In genomic region chrX:77668391-77669237, GRCh38 we compare ENCODE assay signal across 10 cellular contexts.
DNase-seq lines count a peak whose midpoint lies in the region; FAIRE-seq and TF ChIP-seq lines count a peak whose summit lies in the region.
"Had no signal": no experiment of that assay in that cellular context is flagged by ENCODE, and none has a peak within 500 bp of the region (broad histone marks: within the 10 kb centered on the region; RNA-seq: fewer than 3 reads in every experiment).

No MANE protein-coding gene starts in this region.

- H3K27ac ChIP-seq in BLaER1 treated with 17β-estradiol and CSF1 and Interleukin-3, amounts not matched to agents 10 nM and 100 nM = peak overlapping the region in 6 of 11 experiments; percentile 19 to 57 (median 31); a peak in 10 of 22 replicates
- H3K27ac ChIP-seq in kidney (ENCODE audit: low read depth in 2 of 2, low read length in 2 of 2) = no peak overlapping the region
- H3K27ac ChIP-seq in suprapubic skin = no peak overlapping the region

- no peak for TF ChIP-seq EP300 in suprapubic skin (IDR thresholded peaks at IDR 0.05)

- peaks cover 0 to 33% (median 8%) of the 10 kb centered on the region in 11 experiments; a peak in 12 of 22 replicates for H3K36me3 ChIP-seq in BLaER1 treated with 17β-estradiol and CSF1 and Interleukin-3, amounts not matched to agents 10 nM and 100 nM
- no peaks in the 10 kb centered on the region for H3K36me3 ChIP-seq in kidney (ENCODE audit: control insufficient read depth in 1 of 2, insufficient read depth in 2 of 2, low read length in 2 of 2)
- H3K36me3 ChIP-seq in suprapubic skin = no peaks in the 10 kb centered on the region

- no peak for TF ChIP-seq CTCF in kidney (IDR thresholded peaks at IDR 0.05; ENCODE audit: borderline replicate concordance, extremely low read depth, insufficient read depth)
- TF ChIP-seq CTCF in suprapubic skin (IDR thresholded peaks at IDR 0.05) = no peak

- peak overlapping the region; percentile 42 for H3K27ac Mint-ChIP-seq in activated naive CD8-positive, alpha-beta T cell treated with anti-CD3 and anti-CD28 coated beads for 36 hours
- peak overlapping the region in 1 of 6 donors; percentile 24 for H3K27ac Mint-ChIP-seq in immature natural killer cell

- no peak overlapping the region for H3K4me3 ChIP-seq in BLaER1 treated with 17β-estradiol and CSF1 and Interleukin-3, amounts not matched to agents 10 nM and 100 nM
- H3K4me3 ChIP-seq in kidney (ENCODE audit: low read length in 2 of 2) (no peak overlapping the region), suprapubic skin (no peak overlapping the region)

- no peak for TF ChIP-seq POLR2A in suprapubic skin (IDR thresholded peaks at IDR 0.05)

- H3K36me3 Mint-ChIP-seq in activated naive CD8-positive, alpha-beta T cell treated with anti-CD3 and anti-CD28 coated beads for 36 hours = peaks cover 3% of the 10 kb centered on the region
- peaks cover 0 to 4% (median 0%) of the 10 kb centered on the region in 3 donors for H3K36me3 Mint-ChIP-seq in immature natural killer cell

- DNase-seq in HT-29 (ENCODE audit: low spot score) = peak; percentile 33
- no peak for DNase-seq in activated naive CD8-positive, alpha-beta T cell treated with anti-CD3 and anti-CD28 coated beads for 36 hours
- no peak for DNase-seq in kidney
- no peak for DNase-seq in stimulated activated CD4-positive, alpha-beta T cell treated with anti-CD3 and anti-CD28 coated beads, Interleukin-12 subunit alpha, Interleukin-12 subunit beta, amount 100 ng/mL, for 4 hours
- no peak for DNase-seq in suprapubic skin (ENCODE audit: low spot score in 2 of 2)
- no peak for DNase-seq in immature natural killer cell
- no peak for DNase-seq in cerebellar nuclear complex (lab: John Stamatoyannopoulos, UW)
- DNase-seq: NCI-H69 had no signal

- peak; percentile 47 for FAIRE-seq in kidney (lab: Jason Lieb, UNC)
- FAIRE-seq: endometrium had no signal

- WGBS in suprapubic skin = 76% methylated on average over 10 of the region's 10 CpGs

- peaks cover 2% of the 10 kb centered on the region for H3K4me1 Mint-ChIP-seq in activated naive CD8-positive, alpha-beta T cell treated with anti-CD3 and anti-CD28 coated beads for 36 hours
- peaks cover 0 to 7% of the 10 kb centered on the region in 2 donors for H3K4me1 Mint-ChIP-seq in immature natural killer cell

- no peaks in the 10 kb centered on the region for H3K27me3 Mint-ChIP-seq in activated naive CD8-positive, alpha-beta T cell treated with anti-CD3 and anti-CD28 coated beads for 36 hours
- peaks cover 0 to 3% (median 2%) of the 10 kb centered on the region in 3 donors for H3K27me3 Mint-ChIP-seq in immature natural killer cell (ENCODE audit: low read depth in 3 of 3)

- intact Hi-C loops in kidney (cut with DNase I) = no loop called here

- H3K4me1 ChIP-seq in BLaER1 treated with 17β-estradiol and CSF1 and Interleukin-3, amounts not matched to agents 10 nM and 100 nM = peaks cover 0 to 18% (median 12%) of the 10 kb centered on the region in 10 experiments; a peak in 10 of 20 replicates
- H3K4me1 ChIP-seq in kidney (ENCODE audit: control insufficient read depth in 1 of 2, insufficient read depth in 1 of 2, low read depth in 1 of 2, low read length in 2 of 2) (no peaks in the 10 kb centered on the region), suprapubic skin (no peaks in the 10 kb centered on the region)

- peaks cover 66 to 88% (median 84%) of the 10 kb centered on the region in 11 experiments for H3K27me3 ChIP-seq in BLaER1 treated with 17β-estradiol and CSF1 and Interleukin-3, amounts not matched to agents 10 nM and 100 nM
- H3K27me3 ChIP-seq in suprapubic skin = no peaks in the 10 kb centered on the region

- H3K9me3 ChIP-seq in BLaER1 treated with 17β-estradiol and CSF1 and Interleukin-3, amounts not matched to agents 10 nM and 100 nM (replicated peaks in 1 of 11) = no peaks in the 10 kb centered on the region
- H3K9me3 ChIP-seq in kidney (ENCODE audit: control insufficient read depth in 1 of 2, low read length in 2 of 2) = no peaks in the 10 kb centered on the region
- H3K9me3 ChIP-seq in suprapubic skin = no peaks in the 10 kb centered on the region

- no peak overlapping the region for H3K9ac ChIP-seq in BLaER1 treated with 17β-estradiol and CSF1 and Interleukin-3, amounts not matched to agents 10 nM and 100 nM
- no peak overlapping the region for H3K9ac ChIP-seq in kidney (ENCODE audit: low read length in 2 of 2)

- H3K9me3 Mint-ChIP-seq in activated naive CD8-positive, alpha-beta T cell treated with anti-CD3 and anti-CD28 coated beads for 36 hours = no peaks in the 10 kb centered on the region
- no peaks in the 10 kb centered on the region for H3K9me3 Mint-ChIP-seq in immature natural killer cell

- peak overlapping the region in 6 of 11 experiments; percentile 12 to 46 (median 24); a peak in 9 of 22 replicates for H3K4me2 ChIP-seq in BLaER1 treated with 17β-estradiol and CSF1 and Interleukin-3, amounts not matched to agents 10 nM and 100 nM

- H4K20me1 ChIP-seq in BLaER1 treated with 17β-estradiol and CSF1 and Interleukin-3, amounts not matched to agents 10 nM and 100 nM = peaks cover 0 to 9% (median 0%) of the 10 kb centered on the region in 11 experiments; a peak in 4 of 22 replicates

- no peak overlapping the region for H3K4me3 Mint-ChIP-seq in activated naive CD8-positive, alpha-beta T cell treated with anti-CD3 and anti-CD28 coated beads for 36 hours
- no peak overlapping the region for H3K4me3 Mint-ChIP-seq in immature natural killer cell

Comparison
In these comparisons a context has a peak if more than half of its experiments do, and no peak if none do; other contexts are left out.
1. H3K27ac ChIP-seq: peak in BLaER1 treated with 17β-estradiol and CSF1 and Interleukin-3, amounts not matched to agents 10 nM and 100 nM (6 of 11); none in kidney (0 of 2) and suprapubic skin (single experiment).